In the genomic region with DNA sequence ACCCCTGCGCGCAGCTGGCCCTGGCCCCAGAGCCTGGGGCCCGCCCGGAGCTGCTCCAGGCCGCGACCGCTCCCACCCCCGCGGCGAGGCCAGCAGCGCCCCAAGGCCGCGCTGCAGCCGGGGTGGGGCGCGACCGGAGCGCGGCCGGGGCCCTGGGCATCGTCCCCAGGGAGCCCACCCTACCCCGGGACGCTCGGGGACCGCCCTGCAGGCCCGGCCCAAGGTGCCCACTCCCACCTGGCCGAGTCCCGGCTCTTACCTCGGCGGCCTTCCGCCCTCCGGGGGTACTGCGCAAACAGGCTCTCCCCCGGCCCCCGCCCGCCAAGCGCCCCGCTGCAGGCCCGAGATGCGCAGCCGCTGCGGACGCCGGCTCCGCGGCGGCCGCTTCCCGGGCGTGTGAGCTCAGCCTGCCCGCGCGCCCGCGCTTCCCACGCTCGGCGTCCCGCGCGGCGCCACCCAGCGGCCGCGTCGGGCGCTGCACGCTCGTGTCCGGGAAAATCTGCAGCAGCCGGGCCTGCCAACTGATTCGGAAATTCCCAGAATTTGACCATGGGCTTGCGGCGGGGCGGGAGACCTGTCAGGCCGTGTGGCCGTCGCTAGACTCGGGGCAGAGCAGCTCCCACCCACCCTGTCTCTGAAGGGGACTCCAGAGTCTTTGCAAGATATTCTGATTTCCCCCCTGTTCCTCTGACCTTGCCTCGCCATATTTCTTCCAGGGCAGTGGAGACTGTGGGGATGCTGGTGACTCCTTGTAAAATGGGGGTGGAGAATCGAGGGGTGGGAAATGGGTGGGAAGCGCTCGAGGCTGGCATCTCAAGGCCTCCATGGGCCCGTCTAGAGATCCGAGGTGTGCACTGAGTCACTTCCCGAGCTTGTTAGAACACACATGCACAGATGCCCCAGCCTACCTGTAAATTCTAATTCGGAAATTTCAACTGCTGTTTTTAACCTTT, we compare ENCODE assay signal across 1 cellular context.
TF ChIP-seq lines count a peak whose summit lies in the region.

No MANE protein-coding gene starts in this region.

TF ChIP-seq in HepG2, 621 proteins besides CTCF, POLR2A, EP300 and RAD21 (continued from another document and continues in another):
- TF ChIP-seq, protein P1, sequence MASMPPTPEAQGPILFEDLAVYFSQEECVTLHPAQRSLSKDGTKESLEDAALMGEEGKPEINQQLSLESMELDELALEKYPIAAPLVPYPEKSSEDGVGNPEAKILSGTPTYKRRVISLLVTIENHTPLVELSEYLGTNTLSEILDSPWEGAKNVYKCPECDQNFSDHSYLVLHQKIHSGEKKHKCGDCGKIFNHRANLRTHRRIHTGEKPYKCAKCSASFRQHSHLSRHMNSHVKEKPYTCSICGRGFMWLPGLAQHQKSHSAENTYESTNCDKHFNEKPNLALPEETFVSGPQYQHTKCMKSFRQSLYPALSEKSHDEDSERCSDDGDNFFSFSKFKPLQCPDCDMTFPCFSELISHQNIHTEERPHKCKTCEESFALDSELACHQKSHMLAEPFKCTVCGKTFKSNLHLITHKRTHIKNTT (CRISPR knock-in tag; IDR thresholded peaks at IDR 0.05): no peak
- TF ChIP-seq HNRNPUL1 (IDR thresholded peaks at IDR 0.05; ENCODE audit: low read depth, low read length) (no peak), FOXP1 (IDR thresholded peaks at IDR 0.05) (no peak), FOXP1 (CRISPR knock-in tag; IDR thresholded peaks at IDR 0.05) (no peak), XRCC5 (optimal IDR thresholded peaks at IDR 0.05; ENCODE audit: low read length) (peak; percentile 76), ZBTB42 (CRISPR knock-in tag; IDR thresholded peaks at IDR 0.05) (no peak), ZNF766 (CRISPR knock-in tag; IDR thresholded peaks at IDR 0.05; ENCODE audit: borderline replicate concordance) (peak; percentile 79; the same call in 1 of the 2 replicates), MAFK (conservative IDR thresholded peaks at IDR 0.05 in 1 of 2, IDR thresholded peaks at IDR 0.05 in 1 of 2; ENCODE audit: low read length in 2 of 2) (no peak), IRX3 (CRISPR knock-in tag; IDR thresholded peaks at IDR 0.05; ENCODE audit: borderline replicate concordance, low read depth) (no peak), ZNF12 (CRISPR knock-in tag; IDR thresholded peaks at IDR 0.05) (no peak), SCMH1 (CRISPR knock-in tag; IDR thresholded peaks at IDR 0.05; ENCODE audit: borderline replicate concordance) (no peak), CBX1 (IDR thresholded peaks at IDR 0.05; ENCODE audit: low read depth) (no peak), NFYC (CRISPR knock-in tag; IDR thresholded peaks at IDR 0.05) (no peak), MEIS2 (CRISPR knock-in tag; IDR thresholded peaks at IDR 0.05) (no peak), RBAK (CRISPR knock-in tag; IDR thresholded peaks at IDR 0.05) (no peak), ZNF10 (CRISPR knock-in tag; IDR thresholded peaks at IDR 0.05; ENCODE audit: borderline replicate concordance, low read depth) (no peak), SMAD3 (CRISPR knock-in tag; IDR thresholded peaks at IDR 0.05) (no peak), PPARG (CRISPR knock-in tag; conservative IDR thresholded peaks at IDR 0.05) (no peak), REL (CRISPR knock-in tag; conservative IDR thresholded peaks at IDR 0.05) (no peak), ARHGAP35 (CRISPR knock-in tag; IDR thresholded peaks at IDR 0.05; ENCODE audit: borderline replicate concordance) (no peak), MED13 (CRISPR knock-in tag; IDR thresholded peaks at IDR 0.05) (no peak), YEATS4 (CRISPR knock-in tag; IDR thresholded peaks at IDR 0.05; ENCODE audit: borderline replicate concordance) (no peak), MXD4 (CRISPR knock-in tag; IDR thresholded peaks at IDR 0.05) (0 out of 2 replicates have a peak, but pooled peaks have one; percentile 21), KDM3A (CRISPR knock-in tag; IDR thresholded peaks at IDR 0.05; ENCODE audit: low read depth) (no peak), ZNF709 (CRISPR knock-in tag; IDR thresholded peaks at IDR 0.05) (no peak), ZFY (CRISPR knock-in tag; IDR thresholded peaks at IDR 0.05) (peak; percentile 83), SRSF4 (IDR thresholded peaks at IDR 0.05; ENCODE audit: low read depth, low read length, poor library complexity, severe bottlenecking) (no peak), ZBTB20 (CRISPR knock-in tag; IDR thresholded peaks at IDR 0.05; ENCODE audit: borderline replicate concordance, low read depth) (no peak), ZNF816 (CRISPR knock-in tag; IDR thresholded peaks at IDR 0.05; ENCODE audit: borderline replicate concordance) (no peak), KMT2B (CRISPR knock-in tag; IDR thresholded peaks at IDR 0.05) (no peak), ZNF501 (CRISPR knock-in tag; IDR thresholded peaks at IDR 0.05) (0 out of 2 replicates have a peak, but pooled peaks have one; percentile 20), STAG1 (CRISPR knock-in tag; IDR thresholded peaks at IDR 0.05) (peak; percentile 52)
- TF ChIP-seq, protein P2, sequence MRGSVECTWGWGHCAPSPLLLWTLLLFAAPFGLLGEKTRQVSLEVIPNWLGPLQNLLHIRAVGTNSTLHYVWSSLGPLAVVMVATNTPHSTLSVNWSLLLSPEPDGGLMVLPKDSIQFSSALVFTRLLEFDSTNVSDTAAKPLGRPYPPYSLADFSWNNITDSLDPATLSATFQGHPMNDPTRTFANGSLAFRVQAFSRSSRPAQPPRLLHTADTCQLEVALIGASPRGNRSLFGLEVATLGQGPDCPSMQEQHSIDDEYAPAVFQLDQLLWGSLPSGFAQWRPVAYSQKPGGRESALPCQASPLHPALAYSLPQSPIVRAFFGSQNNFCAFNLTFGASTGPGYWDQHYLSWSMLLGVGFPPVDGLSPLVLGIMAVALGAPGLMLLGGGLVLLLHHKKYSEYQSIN (CRISPR knock-in tag; IDR thresholded peaks at IDR 0.05; ENCODE audit: borderline replicate concordance): no peak
- TF ChIP-seq, protein P3, sequence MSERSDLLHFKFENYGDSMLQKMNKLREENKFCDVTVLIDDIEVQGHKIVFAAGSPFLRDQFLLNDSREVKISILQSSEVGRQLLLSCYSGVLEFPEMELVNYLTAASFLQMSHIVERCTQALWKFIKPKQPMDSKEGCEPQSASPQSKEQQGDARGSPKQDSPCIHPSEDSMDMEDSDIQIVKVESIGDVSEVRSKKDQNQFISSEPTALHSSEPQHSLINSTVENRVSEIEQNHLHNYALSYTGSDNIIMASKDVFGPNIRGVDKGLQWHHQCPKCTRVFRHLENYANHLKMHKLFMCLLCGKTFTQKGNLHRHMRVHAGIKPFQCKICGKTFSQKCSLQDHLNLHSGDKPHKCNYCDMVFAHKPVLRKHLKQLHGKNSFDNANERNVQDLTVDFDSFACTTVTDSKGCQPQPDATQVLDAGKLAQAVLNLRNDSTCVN (CRISPR knock-in tag; IDR thresholded peaks at IDR 0.05; ENCODE audit: borderline replicate concordance): no peak
- TF ChIP-seq, protein P4, sequence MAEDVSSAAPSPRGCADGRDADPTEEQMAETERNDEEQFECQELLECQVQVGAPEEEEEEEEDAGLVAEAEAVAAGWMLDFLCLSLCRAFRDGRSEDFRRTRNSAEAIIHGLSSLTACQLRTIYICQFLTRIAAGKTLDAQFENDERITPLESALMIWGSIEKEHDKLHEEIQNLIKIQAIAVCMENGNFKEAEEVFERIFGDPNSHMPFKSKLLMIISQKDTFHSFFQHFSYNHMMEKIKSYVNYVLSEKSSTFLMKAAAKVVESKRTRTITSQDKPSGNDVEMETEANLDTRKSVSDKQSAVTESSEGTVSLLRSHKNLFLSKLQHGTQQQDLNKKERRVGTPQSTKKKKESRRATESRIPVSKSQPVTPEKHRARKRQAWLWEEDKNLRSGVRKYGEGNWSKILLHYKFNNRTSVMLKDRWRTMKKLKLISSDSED (CRISPR knock-in tag; IDR thresholded peaks at IDR 0.05): no peak
- TF ChIP-seq, protein P5, sequence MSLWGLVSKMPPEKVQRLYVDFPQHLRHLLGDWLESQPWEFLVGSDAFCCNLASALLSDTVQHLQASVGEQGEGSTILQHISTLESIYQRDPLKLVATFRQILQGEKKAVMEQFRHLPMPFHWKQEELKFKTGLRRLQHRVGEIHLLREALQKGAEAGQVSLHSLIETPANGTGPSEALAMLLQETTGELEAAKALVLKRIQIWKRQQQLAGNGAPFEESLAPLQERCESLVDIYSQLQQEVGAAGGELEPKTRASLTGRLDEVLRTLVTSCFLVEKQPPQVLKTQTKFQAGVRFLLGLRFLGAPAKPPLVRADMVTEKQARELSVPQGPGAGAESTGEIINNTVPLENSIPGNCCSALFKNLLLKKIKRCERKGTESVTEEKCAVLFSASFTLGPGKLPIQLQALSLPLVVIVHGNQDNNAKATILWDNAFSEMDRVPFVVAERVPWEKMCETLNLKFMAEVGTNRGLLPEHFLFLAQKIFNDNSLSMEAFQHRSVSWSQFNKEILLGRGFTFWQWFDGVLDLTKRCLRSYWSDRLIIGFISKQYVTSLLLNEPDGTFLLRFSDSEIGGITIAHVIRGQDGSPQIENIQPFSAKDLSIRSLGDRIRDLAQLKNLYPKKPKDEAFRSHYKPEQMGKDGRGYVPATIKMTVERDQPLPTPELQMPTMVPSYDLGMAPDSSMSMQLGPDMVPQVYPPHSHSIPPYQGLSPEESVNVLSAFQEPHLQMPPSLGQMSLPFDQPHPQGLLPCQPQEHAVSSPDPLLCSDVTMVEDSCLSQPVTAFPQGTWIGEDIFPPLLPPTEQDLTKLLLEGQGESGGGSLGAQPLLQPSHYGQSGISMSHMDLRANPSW (CRISPR knock-in tag; IDR thresholded peaks at IDR 0.05; ENCODE audit: borderline replicate concordance): no peak
- TF ChIP-seq, protein P6, sequence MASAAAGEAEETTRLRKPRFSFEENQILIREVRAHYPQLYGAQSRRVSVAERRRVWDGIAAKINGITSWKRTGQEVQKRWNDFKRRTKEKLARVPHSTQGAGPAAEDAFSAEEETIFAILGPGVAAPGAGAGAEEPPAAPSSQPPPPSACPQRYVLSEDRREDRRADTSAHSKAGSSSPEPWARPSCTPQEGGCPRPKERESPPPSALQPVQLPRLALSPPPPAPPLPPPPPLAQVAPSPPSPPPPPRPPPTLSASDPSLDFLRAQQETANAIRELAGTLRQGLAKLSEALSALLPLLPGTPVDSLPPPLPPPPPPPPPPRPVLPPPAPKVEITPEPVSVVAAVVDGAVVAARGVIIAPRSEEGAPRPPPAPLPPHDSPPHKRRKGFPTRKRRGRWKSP (CRISPR knock-in tag; IDR thresholded peaks at IDR 0.05): no peak
- TF ChIP-seq, protein P7, sequence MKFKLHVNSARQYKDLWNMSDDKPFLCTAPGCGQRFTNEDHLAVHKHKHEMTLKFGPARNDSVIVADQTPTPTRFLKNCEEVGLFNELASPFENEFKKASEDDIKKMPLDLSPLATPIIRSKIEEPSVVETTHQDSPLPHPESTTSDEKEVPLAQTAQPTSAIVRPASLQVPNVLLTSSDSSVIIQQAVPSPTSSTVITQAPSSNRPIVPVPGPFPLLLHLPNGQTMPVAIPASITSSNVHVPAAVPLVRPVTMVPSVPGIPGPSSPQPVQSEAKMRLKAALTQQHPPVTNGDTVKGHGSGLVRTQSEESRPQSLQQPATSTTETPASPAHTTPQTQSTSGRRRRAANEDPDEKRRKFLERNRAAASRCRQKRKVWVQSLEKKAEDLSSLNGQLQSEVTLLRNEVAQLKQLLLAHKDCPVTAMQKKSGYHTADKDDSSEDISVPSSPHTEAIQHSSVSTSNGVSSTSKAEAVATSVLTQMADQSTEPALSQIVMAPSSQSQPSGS (CRISPR knock-in tag; IDR thresholded peaks at IDR 0.05): no peak
- TF ChIP-seq, protein P8, sequence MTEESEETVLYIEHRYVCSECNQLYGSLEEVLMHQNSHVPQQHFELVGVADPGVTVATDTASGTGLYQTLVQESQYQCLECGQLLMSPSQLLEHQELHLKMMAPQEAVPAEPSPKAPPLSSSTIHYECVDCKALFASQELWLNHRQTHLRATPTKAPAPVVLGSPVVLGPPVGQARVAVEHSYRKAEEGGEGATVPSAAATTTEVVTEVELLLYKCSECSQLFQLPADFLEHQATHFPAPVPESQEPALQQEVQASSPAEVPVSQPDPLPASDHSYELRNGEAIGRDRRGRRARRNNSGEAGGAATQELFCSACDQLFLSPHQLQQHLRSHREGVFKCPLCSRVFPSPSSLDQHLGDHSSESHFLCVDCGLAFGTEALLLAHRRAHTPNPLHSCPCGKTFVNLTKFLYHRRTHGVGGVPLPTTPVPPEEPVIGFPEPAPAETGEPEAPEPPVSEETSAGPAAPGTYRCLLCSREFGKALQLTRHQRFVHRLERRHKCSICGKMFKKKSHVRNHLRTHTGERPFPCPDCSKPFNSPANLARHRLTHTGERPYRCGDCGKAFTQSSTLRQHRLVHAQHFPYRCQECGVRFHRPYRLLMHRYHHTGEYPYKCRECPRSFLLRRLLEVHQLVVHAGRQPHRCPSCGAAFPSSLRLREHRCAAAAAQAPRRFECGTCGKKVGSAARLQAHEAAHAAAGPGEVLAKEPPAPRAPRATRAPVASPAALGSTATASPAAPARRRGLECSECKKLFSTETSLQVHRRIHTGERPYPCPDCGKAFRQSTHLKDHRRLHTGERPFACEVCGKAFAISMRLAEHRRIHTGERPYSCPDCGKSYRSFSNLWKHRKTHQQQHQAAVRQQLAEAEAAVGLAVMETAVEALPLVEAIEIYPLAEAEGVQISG (CRISPR knock-in tag; IDR thresholded peaks at IDR 0.05): peak; percentile 76; the same call in 1 of the 2 replicates
- TF ChIP-seq, protein P9, sequence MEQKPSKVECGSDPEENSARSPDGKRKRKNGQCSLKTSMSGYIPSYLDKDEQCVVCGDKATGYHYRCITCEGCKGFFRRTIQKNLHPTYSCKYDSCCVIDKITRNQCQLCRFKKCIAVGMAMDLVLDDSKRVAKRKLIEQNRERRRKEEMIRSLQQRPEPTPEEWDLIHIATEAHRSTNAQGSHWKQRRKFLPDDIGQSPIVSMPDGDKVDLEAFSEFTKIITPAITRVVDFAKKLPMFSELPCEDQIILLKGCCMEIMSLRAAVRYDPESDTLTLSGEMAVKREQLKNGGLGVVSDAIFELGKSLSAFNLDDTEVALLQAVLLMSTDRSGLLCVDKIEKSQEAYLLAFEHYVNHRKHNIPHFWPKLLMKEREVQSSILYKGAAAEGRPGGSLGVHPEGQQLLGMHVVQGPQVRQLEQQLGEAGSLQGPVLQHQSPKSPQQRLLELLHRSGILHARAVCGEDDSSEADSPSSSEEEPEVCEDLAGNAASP (CRISPR knock-in tag; IDR thresholded peaks at IDR 0.05; ENCODE audit: borderline replicate concordance): no peak
- TF ChIP-seq, protein P10, sequence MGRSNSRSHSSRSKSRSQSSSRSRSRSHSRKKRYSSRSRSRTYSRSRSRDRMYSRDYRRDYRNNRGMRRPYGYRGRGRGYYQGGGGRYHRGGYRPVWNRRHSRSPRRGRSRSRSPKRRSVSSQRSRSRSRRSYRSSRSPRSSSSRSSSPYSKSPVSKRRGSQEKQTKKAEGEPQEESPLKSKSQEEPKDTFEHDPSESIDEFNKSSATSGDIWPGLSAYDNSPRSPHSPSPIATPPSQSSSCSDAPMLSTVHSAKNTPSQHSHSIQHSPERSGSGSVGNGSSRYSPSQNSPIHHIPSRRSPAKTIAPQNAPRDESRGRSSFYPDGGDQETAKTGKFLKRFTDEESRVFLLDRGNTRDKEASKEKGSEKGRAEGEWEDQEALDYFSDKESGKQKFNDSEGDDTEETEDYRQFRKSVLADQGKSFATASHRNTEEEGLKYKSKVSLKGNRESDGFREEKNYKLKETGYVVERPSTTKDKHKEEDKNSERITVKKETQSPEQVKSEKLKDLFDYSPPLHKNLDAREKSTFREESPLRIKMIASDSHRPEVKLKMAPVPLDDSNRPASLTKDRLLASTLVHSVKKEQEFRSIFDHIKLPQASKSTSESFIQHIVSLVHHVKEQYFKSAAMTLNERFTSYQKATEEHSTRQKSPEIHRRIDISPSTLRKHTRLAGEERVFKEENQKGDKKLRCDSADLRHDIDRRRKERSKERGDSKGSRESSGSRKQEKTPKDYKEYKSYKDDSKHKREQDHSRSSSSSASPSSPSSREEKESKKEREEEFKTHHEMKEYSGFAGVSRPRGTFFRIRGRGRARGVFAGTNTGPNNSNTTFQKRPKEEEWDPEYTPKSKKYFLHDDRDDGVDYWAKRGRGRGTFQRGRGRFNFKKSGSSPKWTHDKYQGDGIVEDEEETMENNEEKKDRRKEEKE (IDR thresholded peaks at IDR 0.05): no peak
- TF ChIP-seq, protein P11, sequence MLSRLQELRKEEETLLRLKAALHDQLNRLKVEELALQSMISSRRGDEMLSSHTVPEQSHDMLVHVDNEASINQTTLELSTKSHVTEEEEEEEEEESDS (CRISPR knock-in tag; IDR thresholded peaks at IDR 0.05; ENCODE audit: borderline replicate concordance): no peak
